ENCODE assay signal across 10 cellular contexts in genomic region chr6:18269253-18269652, GRCh38.
DNase-seq lines count a peak whose midpoint lies in the region; ATAC-seq, FAIRE-seq and TF ChIP-seq lines count a peak whose summit lies in the region.
"Had no signal": no experiment of that assay in that cellular context is flagged by ENCODE, and none has a peak within 500 bp of the region (broad histone marks: within the 10 kb centered on the region; RNA-seq: fewer than 3 reads in every experiment).

No MANE protein-coding gene starts in this region.

- ATAC-seq in GM21717 (IDR thresholded peaks at IDR 0.05; ENCODE audit: unreplicated experiment) = no peak
- ATAC-seq in HG02852 (IDR thresholded peaks at IDR 0.05; ENCODE audit: unreplicated experiment) = no peak
- ATAC-seq in GM18867 (IDR thresholded peaks at IDR 0.05; ENCODE audit: unreplicated experiment) = no peak

- peak; percentile 55 for FAIRE-seq in H54 (lab: Jason Lieb, UNC)

- DNase-seq in COR-L47 (lab: John Stamatoyannopoulos, UW) = peak; percentile 54
- DNase-seq in H54 (ENCODE audit: insufficient read length, low spot score) = peak; percentile 42
- DNase-seq in NB4 (ENCODE audit: low read depth) = peak; percentile 54
- peak; percentile 7 for DNase-seq in fibroblast of peridontal ligament (ENCODE audit: extremely low read depth)
- no peak for DNase-seq in amniotic stem cell (lab: John Stamatoyannopoulos, UW)
- DNase-seq: NCI-H2171 treated with DMSO at 0.1 percent for 48 hours had no signal

- TF ChIP-seq CTCF in NB4 (IDR thresholded peaks at IDR 0.05; ENCODE audit: low read depth, low read length) = no peak

- no peak for TF ChIP-seq POLR2A in H54 (IDR thresholded peaks at IDR 0.05; ENCODE audit: low read depth, low read length)
- TF ChIP-seq POLR2A in NB4 (IDR thresholded peaks at IDR 0.05; ENCODE audit: extremely low read depth, insufficient read length) = no peak

- H3K4me3 ChIP-seq in NB4 (ENCODE audit: low read depth, low read length) = no peak overlapping the region
- H3K4me3 ChIP-seq: hepatocyte had no signal
